32 cellular contexts compared by ENCODE assay signal in the genomic region with DNA sequence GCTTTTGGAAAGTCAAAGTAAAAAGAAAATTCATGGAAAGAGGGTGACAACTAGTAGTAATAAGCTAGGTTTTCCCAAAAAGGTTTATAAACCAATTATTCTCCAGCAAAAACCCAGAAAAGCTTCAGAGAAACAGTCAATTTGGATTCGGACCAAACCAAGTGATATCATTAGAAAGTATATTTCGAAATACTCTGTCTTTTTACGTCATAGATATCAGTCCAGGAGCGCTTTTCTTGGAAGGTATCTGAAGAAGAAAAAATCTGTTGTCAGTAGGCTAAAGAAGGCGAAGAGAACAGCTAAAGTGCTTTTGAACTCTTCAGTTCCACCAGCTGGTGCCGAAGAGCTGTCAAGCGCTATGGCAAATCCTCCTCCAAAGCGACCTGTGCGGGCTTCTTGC.
"Had no signal": no experiment of that assay in that cellular context is flagged by ENCODE, and none has a peak within 500 bp of the region (broad histone marks: within the 10 kb centered on the region; RNA-seq: fewer than 3 reads in every experiment).

No MANE protein-coding gene starts in this region.

- DNase-seq: activated CD4-positive, alpha-beta T cell treated with anti-CD3 and anti-CD28 coated beads for 48 hours; activated CD4-positive, alpha-beta T cell treated with anti-CD3 and anti-CD28 coated beads, Interleukin-2, amount 50 U/mL, for 48 hours; activated CD4-positive, CD25-positive, alpha-beta regulatory T cell treated with anti-CD3 and anti-CD28 coated beads, Interleukin-2, amount 50 U/mL, for 72 hours; activated CD8-positive, alpha-beta memory T cell treated with anti-CD3 and anti-CD28 coated beads, Interleukin-2, amount 10 ng/mL, durations not matched to agents 7 days and 5 days; activated effector memory CD4-positive, alpha-beta T cell treated with Interleukin-2 at 50 U/mL for 16 hours; activated naive CD4-positive, alpha-beta T cell; activated naive CD8-positive, alpha-beta T cell treated with anti-CD3 and anti-CD28 coated beads, Interleukin-2, amount 50 U/mL, for 24 hours; activated T-cell treated with anti-CD3 and anti-CD28 coated beads, Interleukin-2, amount 50 U/mL, for 24 hours; amygdala; Karpas-422; MM.1S; NCI-H146; NCI-H187 treated with DMSO at 0.1 percent for 48 hours; NCI-H2081 treated with DMSO at 0.1 percent for 48 hours; NCI-H2171; NCI-H2227 treated with DMSO at 0.1 percent for 48 hours; NCI-H446 treated with DMSO at 0.1 percent for 48 hours; NCI-H524 treated with DMSO at 0.1 percent for 48 hours; NCI-H748 treated with DMSO at 0.1 percent for 48 hours; NK-92 treated with Interleukin-12 subunit alpha and Interleukin-12 subunit beta, amount 100 ng/mL, for 24 hours; Peyer's patch; Right ventricle myocardium superior; SJCRH30; SK-N-SH; T-helper 1 cell had no signal

- H3K27ac Mint-ChIP-seq: activated CD8-positive, alpha-beta memory T cell treated with anti-CD3 and anti-CD28 coated beads, Interleukin-2, amount 10 ng/mL, durations not matched to agents 7 days and 5 days; activated naive CD4-positive, alpha-beta T cell treated with anti-CD3 and anti-CD28 coated beads, Interleukin-2, amount 50 U/mL, for 72 hours; activated naive CD8-positive, alpha-beta T cell treated with anti-CD3 and anti-CD28 coated beads, Interleukin-2, amount 50 U/mL, for 24 hours; activated T-cell treated with anti-CD3 and anti-CD28 coated beads, Interleukin-2, amount 50 U/mL, for 24 hours; activated T-helper 1 cell treated with anti-CD3 and anti-CD28 coated beads, Interleukin-12 subunit alpha, Interleukin-12 subunit beta, Interleukin-2, Interleukin-4 antibody, amounts not matched to agents 30 ng/mL and 10 ng/mL and 1 ng/mL, durations not matched to agents 14 hours and 24 hours and 36 hours; T-helper 2 cell treated with Interferon-gamma antibody and Interleukin-4, amounts not matched to agents 5 μg/mL and 100 μg/mL, for 36 hours had no signal

- H3K36me3 ChIP-seq: Peyer's patch had no signal

- H3K4me3 ChIP-seq: Peyer's patch, SJCRH30 had no signal

- H3K4me1 Mint-ChIP-seq: activated CD8-positive, alpha-beta memory T cell treated with anti-CD3 and anti-CD28 coated beads, Interleukin-2, amount 10 ng/mL, durations not matched to agents 7 days and 5 days; activated naive CD8-positive, alpha-beta T cell treated with anti-CD3 and anti-CD28 coated beads, Interleukin-2, amount 50 U/mL, for 24 hours; brain; central memory CD8-positive, alpha-beta T cell had no signal

- H3K4me1 ChIP-seq: Peyer's patch, SJCRH30 had no signal

- H3K9me3 ChIP-seq: Peyer's patch, SJCRH30, SK-N-SH had no signal

- H3K9me3 Mint-ChIP-seq: central memory CD8-positive, alpha-beta T cell had no signal

- H3K4me2 ChIP-seq: SK-N-SH had no signal

- H3K9ac ChIP-seq: SK-N-SH had no signal

- H3K4me3 Mint-ChIP-seq: activated CD8-positive, alpha-beta memory T cell treated with anti-CD3 and anti-CD28 coated beads, Interleukin-2, amount 10 ng/mL, durations not matched to agents 7 days and 5 days; activated naive CD8-positive, alpha-beta T cell treated with anti-CD3 and anti-CD28 coated beads, Interleukin-2, amount 50 U/mL, for 24 hours; activated T-cell treated with anti-CD3 and anti-CD28 coated beads, Interleukin-2, amount 50 U/mL, for 24 hours; activated T-helper 1 cell treated with anti-CD3 and anti-CD28 coated beads, Interleukin-12 subunit alpha, Interleukin-12 subunit beta, Interleukin-2, Interleukin-4 antibody, amounts not matched to agents 30 ng/mL and 10 ng/mL and 1 ng/mL, durations not matched to agents 14 hours and 24 hours and 36 hours; brain; central memory CD8-positive, alpha-beta T cell; T-helper 2 cell treated with Interferon-gamma antibody and Interleukin-4, amounts not matched to agents 5 μg/mL and 100 μg/mL, for 36 hours had no signal

- ATAC-seq: activated CD8-positive, alpha-beta memory T cell treated with anti-CD3 and anti-CD28 coated beads, Interleukin-2, amount 10 ng/mL, durations not matched to agents 7 days and 5 days; activated naive CD4-positive, alpha-beta T cell treated with anti-CD3 and anti-CD28 coated beads, Interleukin-2, amount 50 U/mL, for 72 hours; activated naive CD8-positive, alpha-beta T cell treated with anti-CD3 and anti-CD28 coated beads, Interleukin-2, amount 50 U/mL, for 24 hours had no signal

- FAIRE-seq: astrocyte had no signal

- H3K27ac ChIP-seq: Peyer's patch, RWPE1, SJCRH30 had no signal

- H3K27me3 ChIP-seq: Peyer's patch, SJCRH30 had no signal

- H3K27me3 Mint-ChIP-seq: activated CD8-positive, alpha-beta memory T cell treated with anti-CD3 and anti-CD28 coated beads, Interleukin-2, amount 10 ng/mL, durations not matched to agents 7 days and 5 days; activated naive CD8-positive, alpha-beta T cell treated with anti-CD3 and anti-CD28 coated beads, Interleukin-2, amount 50 U/mL, for 24 hours; activated T-cell treated with anti-CD3 and anti-CD28 coated beads, Interleukin-2, amount 50 U/mL, for 24 hours; central memory CD8-positive, alpha-beta T cell had no signal
